7 cellular contexts compared by ENCODE assay signal in the genomic region with DNA sequence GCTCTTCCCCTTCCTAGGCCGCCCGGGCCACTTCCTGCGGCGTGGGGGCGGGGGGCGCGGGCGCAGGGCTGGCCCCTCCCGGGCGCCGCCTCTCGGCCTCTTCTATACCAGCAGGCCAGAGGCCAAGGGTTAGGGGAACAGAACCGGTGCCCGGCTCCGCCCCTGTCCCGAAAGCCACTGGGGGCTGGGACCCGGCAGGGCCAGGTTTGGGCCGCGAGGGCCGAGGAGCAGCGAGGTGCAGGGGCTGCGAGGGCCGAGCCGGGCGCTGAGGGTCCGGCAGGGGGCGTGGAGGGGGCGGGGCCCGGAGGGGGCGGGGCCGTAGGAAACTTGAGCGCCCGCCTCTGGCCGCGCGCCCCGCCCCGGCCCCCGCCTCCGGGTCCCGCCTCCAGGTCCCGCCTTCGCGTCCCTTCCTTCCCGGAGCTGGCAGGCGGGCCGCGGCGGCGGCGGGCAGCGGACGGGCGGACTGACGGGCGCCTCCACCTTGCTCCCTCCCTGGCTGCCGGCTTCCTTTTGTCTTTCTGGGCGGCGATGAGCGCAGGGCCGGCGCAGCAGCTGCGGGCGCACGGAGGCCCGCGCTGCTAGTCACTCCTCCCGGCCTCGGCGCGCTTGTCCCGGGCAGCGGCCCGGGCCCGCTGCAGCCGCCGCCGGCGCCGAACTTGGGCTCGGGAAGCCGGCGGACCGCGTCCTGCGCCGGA. TPM values are rescaled to one million over a fixed set of nuclear protein-coding genes. Genes with fewer than 3 reads are reported as not detected.
DNase-seq lines count a peak whose midpoint lies in the region; ATAC-seq, FAIRE-seq and TF ChIP-seq lines count a peak whose summit lies in the region.

A gene (plus strand): TSS at position 426 of the 695 bp plus-strand sequence. CDS start 116,854 bp downstream, outside the sequence.

- H3K36me3 Mint-ChIP-seq in T-helper 2 cell treated with Interferon-gamma antibody and Interleukin-4, amounts not matched to agents 5 μg/mL and 100 μg/mL, for 36 hours (ENCODE audit: low read depth) = peaks cover 9% of the 10 kb centered on the region
- no peaks in the 10 kb centered on the region for H3K36me3 Mint-ChIP-seq in astrocyte (ENCODE audit: low read depth, unreplicated experiment)

- FAIRE-seq in astrocyte (lab: Jason Lieb, UNC) = no peak

- H3K36me3 ChIP-seq in astrocyte (ENCODE audit: insufficient read depth, low read length) (no peaks in the 10 kb centered on the region), hepatocyte (replicated peaks; ENCODE audit: insufficient read depth, low read depth) (no peaks in the 10 kb centered on the region)

- no peaks in the 10 kb centered on the region for H3K9me2 ChIP-seq in hepatocyte (replicated peaks; ENCODE audit: insufficient read depth)

- in situ Hi-C loops in GM13976 (cut with MboI; ENCODE audit: low sequenced_read_pairs, unreplicated experiment) = no loop called here

- WGBS in hepatocyte (ENCODE audit: low lambda C conversion rate, missing lambda C conversion rate) = 0% methylated on average over 32 of the region's 87 CpGs

- H3K4me3 Mint-ChIP-seq in T-helper 2 cell treated with Interferon-gamma antibody and Interleukin-4, amounts not matched to agents 5 μg/mL and 100 μg/mL, for 36 hours = peak within 1 kb of the TSS; percentile 100
- H3K4me3 Mint-ChIP-seq in astrocyte (ENCODE audit: unreplicated experiment) = peak within 1 kb of the TSS; percentile 95

- H3K27me3 Mint-ChIP-seq in T-helper 2 cell treated with Interferon-gamma antibody and Interleukin-4, amounts not matched to agents 5 μg/mL and 100 μg/mL, for 36 hours (ENCODE audit: low read depth) = no peaks in the 10 kb centered on the region
- peaks cover 21% of the 10 kb centered on the region for H3K27me3 Mint-ChIP-seq in astrocyte (ENCODE audit: low read depth, unreplicated experiment)

- H3K4me2 ChIP-seq in astrocyte (ENCODE audit: low read length) = peak within 1 kb of the TSS; percentile 100
- H3K4me2 ChIP-seq in hepatocyte = peak within 1 kb of the TSS; percentile 83

- H3K9me3 ChIP-seq in astrocyte (ENCODE audit: insufficient read depth, low read depth, low read length) = no peaks in the 10 kb centered on the region
- no peaks in the 10 kb centered on the region for H3K9me3 ChIP-seq in hepatocyte (ENCODE audit: low read depth)

- TF ChIP-seq CTCF in GM13976 (IDR thresholded peaks at IDR 0.05; ENCODE audit: borderline replicate concordance, control extremely low read depth, extremely low read depth, insufficient read depth, missing control alignments) (peak; percentile 54), astrocyte (IDR thresholded peaks at IDR 0.05; ENCODE audit: insufficient read depth, low read depth, low read length) (peak; percentile 11), hepatocyte (IDR thresholded peaks at IDR 0.05; ENCODE audit: poor library complexity) (peak; percentile 69)

- peak within 1 kb of the TSS; percentile 93 for H3K27ac Mint-ChIP-seq in T-helper 2 cell treated with Interferon-gamma antibody and Interleukin-4, amounts not matched to agents 5 μg/mL and 100 μg/mL, for 36 hours
- H3K27ac Mint-ChIP-seq in astrocyte (ENCODE audit: unreplicated experiment) = peak within 1 kb of the TSS; percentile 47

- H2AFZ ChIP-seq in astrocyte (ENCODE audit: low read depth, low read length) (peak within 1 kb of the TSS; percentile 51), hepatocyte (peak within 1 kb of the TSS; percentile 64)

- DNase-seq in GM13976 (ENCODE audit: low spot score) = peak; percentile 96
- DNase-seq in NCI-H1105 (lab: John Stamatoyannopoulos, UW) = peak; percentile 71
- peak; percentile 84 for DNase-seq in T-helper 2 cell treated with Interferon-gamma antibody and Interleukin-4, amounts not matched to agents 5 μg/mL and 100 μg/mL, for 36 hours (ENCODE audit: low spot score)
- DNase-seq in astrocyte (ENCODE audit: low read depth) = peak; percentile 55
- DNase-seq in hepatocyte (ENCODE audit: low spot score) = peak; percentile 95
- DNase-seq in retina = peak; percentile 88

- H3K27ac ChIP-seq in astrocyte (ENCODE audit: low read depth, low read length) (no peak within 1 kb of the TSS), hepatocyte (peak within 1 kb of the TSS; percentile 88)

- no peaks in the 10 kb centered on the region for H3K27me3 ChIP-seq in astrocyte (ENCODE audit: insufficient read depth, low read length)
- H3K27me3 ChIP-seq in hepatocyte = peaks cover 3% of the 10 kb centered on the region

- peaks cover 17% of the 10 kb centered on the region for H3K4me1 ChIP-seq in astrocyte (ENCODE audit: insufficient read depth, low read length)
- H3K4me1 ChIP-seq in hepatocyte (ENCODE audit: insufficient read depth) = peaks cover 26% of the 10 kb centered on the region

- peaks cover 3% of the 10 kb centered on the region for H3K9me3 Mint-ChIP-seq in T-helper 2 cell treated with Interferon-gamma antibody and Interleukin-4, amounts not matched to agents 5 μg/mL and 100 μg/mL, for 36 hours
- H3K9me3 Mint-ChIP-seq in astrocyte (ENCODE audit: unreplicated experiment) = no peaks in the 10 kb centered on the region

- H3K79me2 ChIP-seq in astrocyte (ENCODE audit: insufficient read depth, low read length) (peaks cover 43% of the 10 kb centered on the region), hepatocyte (peaks cover 35% of the 10 kb centered on the region)

- H3K4me1 Mint-ChIP-seq in T-helper 2 cell treated with Interferon-gamma antibody and Interleukin-4, amounts not matched to agents 5 μg/mL and 100 μg/mL, for 36 hours (ENCODE audit: low read depth) = peaks cover 64% of the 10 kb centered on the region
- peaks cover 14% of the 10 kb centered on the region for H3K4me1 Mint-ChIP-seq in astrocyte (ENCODE audit: low read depth, unreplicated experiment)

- ATAC-seq in HG02623 (IDR thresholded peaks at IDR 0.05; ENCODE audit: unreplicated experiment) = peak; percentile 67

- H4K20me1 ChIP-seq in astrocyte (ENCODE audit: insufficient read depth, low read length) (peaks cover 41% of the 10 kb centered on the region), hepatocyte (ENCODE audit: insufficient read depth, poor library complexity, severe bottlenecking) (peaks cover 7% of the 10 kb centered on the region)

- H3K9ac ChIP-seq in astrocyte (ENCODE audit: low read length) = peak within 1 kb of the TSS; percentile 74

- H3K4me3 ChIP-seq in astrocyte (ENCODE audit: insufficient read depth, low read depth, low read length) = peak within 1 kb of the TSS; percentile 79
- peak within 1 kb of the TSS; percentile 92 for H3K4me3 ChIP-seq in hepatocyte

RNA-seq across cellular contexts. Expression of the gene that starts here (rescaled TPM):
- total RNA-seq in astrocyte (11.8 and 12.3 TPM in 2 replicates), hepatocyte (13.8 and 22.5 TPM in 2 replicates)
- polyA plus RNA-seq in hepatocyte = 37.4 and 39.1 TPM in 2 replicates

Comparison
In these comparisons a context has a peak if more than half of its experiments do, and no peak if none do; other contexts are left out.
1. CTCF ChIP-seq: peak in every context shown above with its lines; median percentile 69 in hepatocyte; 54 in GM13976; 11 in astrocyte.